In the genomic region with DNA sequence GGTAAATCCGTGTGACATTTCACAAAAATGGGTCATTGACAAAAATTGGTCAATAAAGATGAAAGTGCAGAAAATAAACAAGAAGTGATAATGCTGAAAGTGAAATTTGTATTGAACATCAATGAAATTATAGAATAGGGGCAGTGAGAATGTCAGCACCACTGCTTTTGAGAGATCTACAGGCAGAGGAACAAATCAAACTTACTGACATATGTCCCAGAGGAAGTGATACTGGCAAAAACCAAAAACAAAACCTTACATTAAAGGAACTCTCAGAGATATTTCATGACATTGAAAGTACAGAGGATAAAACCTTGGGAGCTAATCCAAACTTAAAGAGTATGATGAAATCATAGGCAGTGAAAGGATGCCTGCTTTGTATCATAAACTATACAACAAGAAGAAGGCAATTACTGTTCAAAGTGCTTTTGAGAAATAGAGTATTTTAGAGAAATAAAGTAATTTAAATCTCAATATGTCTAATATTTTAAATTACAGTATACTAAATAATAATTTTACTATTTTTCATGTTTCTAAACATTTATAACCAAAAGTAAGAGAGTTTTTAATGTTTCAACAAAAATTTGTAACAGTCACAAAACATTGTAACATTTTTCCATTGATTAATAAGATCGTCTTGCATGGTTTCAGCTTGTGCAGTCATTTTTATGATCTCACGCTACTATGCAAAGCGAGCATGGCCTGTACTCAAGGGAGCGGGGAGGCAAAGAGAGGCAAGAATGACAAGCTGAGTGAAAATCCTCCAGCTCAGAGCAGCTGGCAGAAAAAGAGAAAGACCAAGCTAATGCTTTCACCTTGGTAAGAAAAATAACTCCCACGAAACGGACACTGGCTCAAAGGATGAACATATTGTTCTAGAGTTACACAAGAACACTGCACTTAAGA, we compare ENCODE assay signal across 1 cellular context.
TF ChIP-seq lines count a peak whose summit lies in the region.

No MANE protein-coding gene starts in this region.

TF ChIP-seq in SK-N-SH, 30 proteins besides CTCF, POLR2A, EP300 and RAD21 (continued from another document):
- TF ChIP-seq NFIC (IDR thresholded peaks at IDR 0.05; ENCODE audit: borderline replicate concordance) (no peak), TCF12 (IDR thresholded peaks at IDR 0.05) (no peak), FOSL2 (IDR thresholded peaks at IDR 0.05; ENCODE audit: borderline replicate concordance, low read depth) (no peak), SIN3A (IDR thresholded peaks at IDR 0.05; ENCODE audit: borderline replicate concordance, low read depth, low read length) (no peak), MEF2A (IDR thresholded peaks at IDR 0.05; ENCODE audit: borderline replicate concordance, low read depth) (no peak), RXRA (IDR thresholded peaks at IDR 0.05; ENCODE audit: borderline replicate concordance, low read depth) (no peak)
